In the genomic region with DNA sequence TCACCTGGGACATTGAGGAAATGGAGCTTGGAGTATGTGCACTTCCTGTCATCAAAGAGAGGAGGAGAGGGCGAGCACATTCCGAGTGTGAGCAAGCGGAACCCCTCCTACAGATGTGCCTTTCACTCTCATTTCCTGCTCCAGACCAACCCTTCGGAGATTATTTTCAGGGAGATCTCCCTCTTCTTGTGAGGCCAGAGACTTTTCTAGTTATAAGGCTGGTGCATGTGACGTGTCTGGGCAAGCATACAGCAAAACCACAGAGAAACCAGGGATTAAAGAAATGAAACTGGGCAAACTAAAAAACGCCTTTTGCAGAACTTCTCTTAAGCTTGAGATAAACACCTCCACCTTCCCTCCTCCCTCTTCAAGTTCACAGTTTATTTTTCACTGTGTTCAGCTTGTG, we compare ENCODE assay signal across 9 cellular contexts.
DNase-seq lines count a peak whose midpoint lies in the region; ATAC-seq, FAIRE-seq and TF ChIP-seq lines count a peak whose summit lies in the region.
"Had no signal": no experiment of that assay in that cellular context is flagged by ENCODE, and none has a peak within 500 bp of the region (broad histone marks: within the 10 kb centered on the region; RNA-seq: fewer than 3 reads in every experiment).

No MANE protein-coding gene starts in this region.

- FAIRE-seq in HTR-8/SVneo (lab: Jason Lieb, UNC), result no peak

- no peaks in the 10 kb centered on the region for H3K4me1 ChIP-seq in aorta (ENCODE audit: control insufficient read depth in 1 of 2, insufficient read depth in 2 of 2, low read length in 2 of 2)

- peaks cover 3% of the 10 kb centered on the region for H3K4me1 Mint-ChIP-seq in T-helper 2 cell treated with Interferon-gamma antibody and Interleukin-4, amounts not matched to agents 5 μg/mL and 100 μg/mL, for 36 hours (ENCODE audit: low read depth)
- H3K4me1 Mint-ChIP-seq: CD8-positive, alpha-beta memory T cell had no signal

- no peak overlapping the region for H3K4me3 Mint-ChIP-seq in T-helper 2 cell treated with Interferon-gamma antibody and Interleukin-4, amounts not matched to agents 5 μg/mL and 100 μg/mL, for 36 hours
- H3K4me3 Mint-ChIP-seq: CD8-positive, alpha-beta memory T cell had no signal

- peak; percentile 57 for DNase-seq in Ammon's horn (ENCODE audit: low spot score)
- DNase-seq in brain microvascular endothelial cell, result no peak
- DNase-seq in medulla oblongata (ENCODE audit: extremely low spot score), result peak; percentile 84
- no peak for DNase-seq in NK-92 treated with Interleukin-12 subunit alpha and Interleukin-12 subunit beta, amount 100 ng/mL, for 24 hours (lab: John Stamatoyannopoulos, UW)
- DNase-seq in T-helper 2 cell treated with Interferon-gamma antibody and Interleukin-4, amounts not matched to agents 5 μg/mL and 100 μg/mL, for 36 hours (ENCODE audit: low spot score), result no peak
- DNase-seq in aorta, result no peak
- DNase-seq in HTR-8/SVneo (ENCODE audit: insufficient read length, low spot score), result no peak
- DNase-seq: CD8-positive, alpha-beta memory T cell had no signal

- H3K4me3 ChIP-seq in brain microvascular endothelial cell (ENCODE audit: low read depth, low read length), result no peak overlapping the region
- no peak overlapping the region for H3K4me3 ChIP-seq in aorta (ENCODE audit: low read length in 2 of 2)

- H3K27me3 Mint-ChIP-seq in T-helper 2 cell treated with Interferon-gamma antibody and Interleukin-4, amounts not matched to agents 5 μg/mL and 100 μg/mL, for 36 hours (ENCODE audit: low read depth), result no peaks in the 10 kb centered on the region
- H3K27me3 Mint-ChIP-seq: CD8-positive, alpha-beta memory T cell had no signal

- no peak overlapping the region for H3K27ac Mint-ChIP-seq in T-helper 2 cell treated with Interferon-gamma antibody and Interleukin-4, amounts not matched to agents 5 μg/mL and 100 μg/mL, for 36 hours
- H3K27ac Mint-ChIP-seq: CD8-positive, alpha-beta memory T cell had no signal

- WGBS in aorta, 2 donors, result 80 to 82% methylated on average over 6 of the region's 6 CpGs

- no peaks in the 10 kb centered on the region for H3K36me3 ChIP-seq in brain microvascular endothelial cell (replicated peaks)
- H3K36me3 ChIP-seq in aorta (ENCODE audit: control insufficient read depth in 1 of 2, insufficient read depth in 2 of 2, low read length in 1 of 2), result no peaks in the 10 kb centered on the region

- H3K9me3 Mint-ChIP-seq in T-helper 2 cell treated with Interferon-gamma antibody and Interleukin-4, amounts not matched to agents 5 μg/mL and 100 μg/mL, for 36 hours, result no peaks in the 10 kb centered on the region

- in situ Hi-C loops in brain microvascular endothelial cell (cut with HindIII; ENCODE audit: low pct_ligation_motif_present, low sequenced_read_pairs), result no loop called here

- peak; percentile 62 for ATAC-seq in HG03378 (IDR thresholded peaks at IDR 0.05; ENCODE audit: unreplicated experiment)
- no peak for ATAC-seq in aorta (ENCODE audit: low FRiP score)

- TF ChIP-seq CTCF in brain microvascular endothelial cell (IDR thresholded peaks at IDR 0.05; ENCODE audit: low read depth, low read length, missing control alignments), result peak; percentile 12

- no peaks in the 10 kb centered on the region for H3K36me3 Mint-ChIP-seq in T-helper 2 cell treated with Interferon-gamma antibody and Interleukin-4, amounts not matched to agents 5 μg/mL and 100 μg/mL, for 36 hours (ENCODE audit: low read depth)
- H3K36me3 Mint-ChIP-seq: CD8-positive, alpha-beta memory T cell had no signal

- intact Hi-C loops in aorta (cut with DNase I), result no loop called here

- H3K27ac ChIP-seq in brain microvascular endothelial cell (no peak overlapping the region), aorta (ENCODE audit: low read depth in 1 of 2, low read length in 2 of 2) (no peak overlapping the region)

- no peaks in the 10 kb centered on the region for H3K9me3 ChIP-seq in aorta (ENCODE audit: control insufficient read depth, low read length)

- no peaks in the 10 kb centered on the region for H3K27me3 ChIP-seq in brain microvascular endothelial cell (replicated peaks)
- H3K27me3 ChIP-seq in aorta (ENCODE audit: control insufficient read depth in 1 of 2, insufficient read depth in 2 of 2, low read length in 1 of 2), result no peaks in the 10 kb centered on the region

Comparison
In these comparisons a context has a peak if more than half of its experiments do, and no peak if none do; other contexts are left out.
1. DNase-seq: peak in Ammon's horn (single experiment) and medulla oblongata (single experiment); none in brain microvascular endothelial cell (single experiment), NK-92 treated with Interleukin-12 subunit alpha and Interleukin-12 subunit beta, amount 100 ng/mL, for 24 hours (single experiment), T-helper 2 cell treated with Interferon-gamma antibody and Interleukin-4, amounts not matched to agents 5 μg/mL and 100 μg/mL, for 36 hours (single experiment), aorta (0 of 2) and HTR-8/SVneo (single experiment).